ENCODE assay signal across 9 cellular contexts in genomic region chr9:136050706-136051567, GRCh38. TPM values are rescaled to one million over a fixed set of nuclear protein-coding genes. Genes with fewer than 3 reads are reported as not detected.
DNase-seq lines count a peak whose midpoint lies in the region; ATAC-seq and TF ChIP-seq lines count a peak whose summit lies in the region.
"Had no signal": no experiment of that assay in that cellular context is flagged by ENCODE, and none has a peak within 500 bp of the region (broad histone marks: within the 10 kb centered on the region; RNA-seq: fewer than 3 reads in every experiment).

No MANE protein-coding gene starts in this region.

- peaks cover 2% of the 10 kb centered on the region; the same call in 1 of the 2 replicates for H3K36me3 ChIP-seq in ACC112 (ENCODE audit: insufficient read depth, low read length)

- DNase-seq in LNCaP clone FGC (ENCODE audit: low read depth) = no peak
- no peak for DNase-seq in epithelial cell of prostate (ENCODE audit: low read depth, low spot score)
- no peak for DNase-seq in natural killer cell
- no peak for DNase-seq in NCI-H226
- DNase-seq in NCI-H2196 (lab: John Stamatoyannopoulos, UW; ENCODE audit: unreplicated experiment) = no peak
- DNase-seq in NCI-H1092 treated with DMSO at 0.1 percent for 48 hours (lab: John Stamatoyannopoulos, UW) = no peak
- DNase-seq: NCI-H774 had no signal

- H3K27ac ChIP-seq in ACC112 (ENCODE audit: low read depth, low read length) (peak overlapping the region; percentile 71), epithelial cell of prostate (peak overlapping the region; percentile 49)

- H3K27me3 ChIP-seq in ACC112 (ENCODE audit: insufficient read depth, low read length) = no peaks in the 10 kb centered on the region

- H3K27me3 Mint-ChIP-seq in natural killer cell (ENCODE audit: low read depth in 2 of 2) = no peaks in the 10 kb centered on the region

- TF ChIP-seq CTCF in LNCaP clone FGC (IDR thresholded peaks at IDR 0.05; ENCODE audit: control insufficient read depth, extremely low read depth, insufficient read depth) (no peak), natural killer cell (IDR thresholded peaks at IDR 0.05) (no peak)

- peaks cover 23% of the 10 kb centered on the region for H3K79me2 ChIP-seq in ACC112 (ENCODE audit: control insufficient read depth, insufficient read depth, low read length, unreplicated experiment)

- no peak overlapping the region for H3K27ac Mint-ChIP-seq in natural killer cell

- intact Hi-C loops in natural killer cell (cut with micrococcal nuclease) = no loop called here

- H3K4me3 ChIP-seq in ACC112 (ENCODE audit: low read depth, low read length) (peak overlapping the region; percentile 78), LNCaP clone FGC (ENCODE audit: low read depth, low read length) (peak overlapping the region; percentile 57)

- H2AFZ ChIP-seq in ACC112 (ENCODE audit: low read length, unreplicated experiment) = no peak overlapping the region

- peaks cover 21% of the 10 kb centered on the region for H3K4me1 ChIP-seq in ACC112 (ENCODE audit: control insufficient read depth, insufficient read depth, low read length, unreplicated experiment)

- peaks cover 32 to 42% of the 10 kb centered on the region in 2 donors for H3K4me1 Mint-ChIP-seq in natural killer cell

- no peaks in the 10 kb centered on the region for H3K9me3 Mint-ChIP-seq in natural killer cell

- H3K4me3 Mint-ChIP-seq in natural killer cell = peak overlapping the region; percentile 47

- H3K36me3 Mint-ChIP-seq in natural killer cell = no peaks in the 10 kb centered on the region

- ATAC-seq in natural killer cell (no peak), GM21529 (IDR thresholded peaks at IDR 0.05; ENCODE audit: unreplicated experiment) (no peak)

RNA-seq across cellular contexts. Expression of gene NACC2, which starts 44.2 kb away (rescaled TPM):
- 10 to 100 TPM; 14.5 to 21.6 (median 21.2) TPM for total RNA-seq in natural killer cell
